In the genomic region with DNA sequence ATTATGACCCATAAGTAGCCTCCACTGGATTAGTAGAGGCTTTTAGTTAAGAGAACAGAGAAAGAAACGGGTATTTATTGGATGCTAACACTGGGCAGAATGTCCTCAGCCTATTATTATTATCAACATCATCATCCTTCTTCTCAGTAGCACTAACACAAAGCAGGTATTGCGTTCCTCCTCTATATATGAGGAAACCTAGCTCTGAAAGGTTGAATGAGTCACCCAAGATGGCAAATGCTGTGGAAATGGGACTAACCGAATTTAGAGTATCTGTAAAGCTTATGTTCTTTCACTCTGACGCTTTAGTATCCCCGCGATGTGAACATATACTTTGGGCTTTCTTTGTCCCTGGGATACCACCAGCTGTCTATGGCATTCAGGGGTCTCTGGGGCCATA, we compare ENCODE assay signal across 1 cellular context.
TF ChIP-seq lines count a peak whose summit lies in the region.

No MANE protein-coding gene starts in this region.

TF ChIP-seq in H1, 55 proteins besides CTCF, POLR2A, EP300 and RAD21 (continued from another document):
- TF ChIP-seq, protein P1, sequence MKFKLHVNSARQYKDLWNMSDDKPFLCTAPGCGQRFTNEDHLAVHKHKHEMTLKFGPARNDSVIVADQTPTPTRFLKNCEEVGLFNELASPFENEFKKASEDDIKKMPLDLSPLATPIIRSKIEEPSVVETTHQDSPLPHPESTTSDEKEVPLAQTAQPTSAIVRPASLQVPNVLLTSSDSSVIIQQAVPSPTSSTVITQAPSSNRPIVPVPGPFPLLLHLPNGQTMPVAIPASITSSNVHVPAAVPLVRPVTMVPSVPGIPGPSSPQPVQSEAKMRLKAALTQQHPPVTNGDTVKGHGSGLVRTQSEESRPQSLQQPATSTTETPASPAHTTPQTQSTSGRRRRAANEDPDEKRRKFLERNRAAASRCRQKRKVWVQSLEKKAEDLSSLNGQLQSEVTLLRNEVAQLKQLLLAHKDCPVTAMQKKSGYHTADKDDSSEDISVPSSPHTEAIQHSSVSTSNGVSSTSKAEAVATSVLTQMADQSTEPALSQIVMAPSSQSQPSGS (IDR thresholded peaks at IDR 0.05; ENCODE audit: low read length), result no peak
- TF ChIP-seq BCL11A (IDR thresholded peaks at IDR 0.05; ENCODE audit: low read depth in 2 of 2, low read length in 2 of 2) (no peak), RBBP5 (IDR thresholded peaks at IDR 0.05; ENCODE audit: borderline replicate concordance, low read depth, low read length) (no peak)
- TF ChIP-seq, protein P2, sequence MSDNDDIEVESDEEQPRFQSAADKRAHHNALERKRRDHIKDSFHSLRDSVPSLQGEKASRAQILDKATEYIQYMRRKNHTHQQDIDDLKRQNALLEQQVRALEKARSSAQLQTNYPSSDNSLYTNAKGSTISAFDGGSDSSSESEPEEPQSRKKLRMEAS (IDR thresholded peaks at IDR 0.05), result no peak
